30 cellular contexts compared by ENCODE assay signal in the genomic region with DNA sequence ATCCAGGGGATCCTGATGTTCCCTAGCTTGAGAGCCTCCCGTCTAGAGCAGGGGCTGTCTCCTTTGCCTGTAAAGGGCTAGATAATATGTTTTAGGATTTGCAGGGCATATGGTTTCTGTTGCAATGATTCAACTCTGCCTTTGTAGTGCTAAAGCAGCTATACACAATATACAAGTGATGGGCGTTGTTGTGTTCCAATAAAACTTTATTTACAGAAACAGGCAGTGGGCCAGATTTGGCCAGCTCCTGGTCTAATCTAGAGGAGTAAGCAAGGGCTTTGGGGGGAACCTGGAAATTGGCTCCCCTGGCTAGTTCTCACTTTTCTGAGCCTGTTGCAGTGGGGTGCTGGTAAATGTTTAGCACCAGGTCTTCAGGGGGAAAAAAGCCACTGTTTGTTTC.
"Had no signal": no experiment of that assay in that cellular context is flagged by ENCODE, and none has a peak within 500 bp of the region (broad histone marks: within the 10 kb centered on the region; RNA-seq: fewer than 3 reads in every experiment).

No MANE protein-coding gene starts in this region.

- H3K27me3 Mint-ChIP-seq: naive thymus-derived CD4-positive, alpha-beta T cell; stimulated activated memory B cell treated with anti-CD40 and anti-IgM and Interleukin-4, amounts not matched to agents 10 μg/mL and 1 μg/mL and 100 μg/mL, for 72 hours; stimulated activated naive CD8-positive, alpha-beta T cell treated with anti-CD3 and anti-CD28 coated beads, Interleukin-15, amount 100 ng/mL, for 72 hours; type B pancreatic cell had no signal

- DNase-seq: naive thymus-derived CD4-positive, alpha-beta T cell; natural killer cell; nucleus accumbens; pancreas; retina; right cardiac atrium; spleen; stimulated activated CD4-positive, alpha-beta T cell treated with anti-CD3 and anti-CD28 coated beads, Interleukin-12 subunit alpha, Interleukin-12 subunit beta, amount 100 ng/mL, for 4 hours; stimulated activated CD4-positive, alpha-beta T cell treated with anti-CD3 and anti-CD28 coated beads, Interleukin-1b, Interleukin-23, amount 100 ng/mL, for 48 hours; stimulated activated CD4-positive, alpha-beta T cell treated with anti-CD3 and anti-CD28 coated beads, Interleukin-4, amount 100 ng/mL, for 1 hour; stimulated activated CD4-positive, alpha-beta T cell treated with anti-CD3 and anti-CD28 coated beads, Interleukin-4, amount 100 ng/mL, for 4 hours; stimulated activated CD8-positive, alpha-beta memory T cell treated with anti-CD3 and anti-CD28 coated beads, Interleukin-4, amount 100 ng/mL, for 48 hours; stimulated activated naive CD4-positive, alpha-beta T cell; stimulated activated naive CD8-positive, alpha-beta T cell treated with anti-CD3 and anti-CD28 coated beads, Interleukin-15, amount 100 ng/mL, for 72 hours; stimulated activated naive CD8-positive, alpha-beta T cell treated with anti-CD3 and anti-CD28 coated beads, Interleukin-15, Interleukin-2, amounts not matched to agents 100 U/mL and 50 U/mL, for 24 hours; substantia nigra; testis; tibial artery; transverse colon; upper lobe of right lung; uterus had no signal

- H3K27me3 ChIP-seq: neutrophil, pancreas, spleen, suprapubic skin, testis, tibial artery, transverse colon, upper lobe of right lung, uterus had no signal

- H3K4me3 ChIP-seq: pancreas, prostate gland, skin epidermis, smooth muscle cell, spleen, suprapubic skin, testis, tibial artery, transverse colon, upper lobe of right lung, uterus had no signal

- ATAC-seq: naive thymus-derived CD4-positive, alpha-beta T cell; natural killer cell; pancreas; right cardiac atrium; sciatic nerve; stimulated activated memory B cell treated with anti-CD40 and anti-IgM and Interleukin-4, amounts not matched to agents 10 μg/mL and 1 μg/mL and 100 μg/mL, for 72 hours; stimulated activated naive CD8-positive, alpha-beta T cell treated with anti-CD3 and anti-CD28 coated beads, Interleukin-15, amount 100 ng/mL, for 72 hours; stimulated activated naive CD8-positive, alpha-beta T cell treated with anti-CD3 and anti-CD28 coated beads, Interleukin-15, Interleukin-2, amounts not matched to agents 100 U/mL and 50 U/mL, for 24 hours; upper lobe of right lung had no signal

- H3K4me1 ChIP-seq: pancreas, prostate gland, suprapubic skin, testis, tibial artery, transverse colon, upper lobe of right lung, uterus had no signal

- H3K4me3 Mint-ChIP-seq: naive thymus-derived CD4-positive, alpha-beta T cell; natural killer cell; nephron; stimulated activated memory B cell treated with anti-CD40 and anti-IgM and Interleukin-4, amounts not matched to agents 10 μg/mL and 1 μg/mL and 100 μg/mL, for 72 hours; stimulated activated naive CD8-positive, alpha-beta T cell treated with anti-CD3 and anti-CD28 coated beads, Interleukin-15, amount 100 ng/mL, for 72 hours; type B pancreatic cell had no signal

- H3K4me2 ChIP-seq: smooth muscle cell had no signal

- H3K27ac Mint-ChIP-seq: naive thymus-derived CD4-positive, alpha-beta T cell; natural killer cell; nephron; stimulated activated memory B cell treated with anti-CD40 and anti-IgM and Interleukin-4, amounts not matched to agents 10 μg/mL and 1 μg/mL and 100 μg/mL, for 72 hours; type B pancreatic cell had no signal

- H3K9me3 Mint-ChIP-seq: naive thymus-derived CD4-positive, alpha-beta T cell; natural killer cell; nephron; stimulated activated memory B cell treated with anti-CD40 and anti-IgM and Interleukin-4, amounts not matched to agents 10 μg/mL and 1 μg/mL and 100 μg/mL, for 72 hours; stimulated activated naive CD8-positive, alpha-beta T cell treated with anti-CD3 and anti-CD28 coated beads, Interleukin-15, amount 100 ng/mL, for 72 hours; type B pancreatic cell had no signal

- H3K27ac ChIP-seq: neutrophil, pancreas, prostate gland, skin epidermis, spleen, suprapubic skin, testis, tibial artery, transverse colon, upper lobe of right lung, uterus had no signal

- FAIRE-seq: pancreas had no signal

- H3K9me3 ChIP-seq: neutrophil, pancreas, prostate gland, spleen, suprapubic skin, testis, tibial artery, transverse colon, upper lobe of right lung, uterus had no signal

- H3K4me1 Mint-ChIP-seq: naive thymus-derived CD4-positive, alpha-beta T cell; stimulated activated memory B cell treated with anti-CD40 and anti-IgM and Interleukin-4, amounts not matched to agents 10 μg/mL and 1 μg/mL and 100 μg/mL, for 72 hours; stimulated activated naive CD8-positive, alpha-beta T cell treated with anti-CD3 and anti-CD28 coated beads, Interleukin-15, amount 100 ng/mL, for 72 hours had no signal

- H3K36me3 ChIP-seq: neutrophil, prostate gland, transverse colon, uterus had no signal
